1 cellular context compared by ENCODE assay signal in the genomic region with DNA sequence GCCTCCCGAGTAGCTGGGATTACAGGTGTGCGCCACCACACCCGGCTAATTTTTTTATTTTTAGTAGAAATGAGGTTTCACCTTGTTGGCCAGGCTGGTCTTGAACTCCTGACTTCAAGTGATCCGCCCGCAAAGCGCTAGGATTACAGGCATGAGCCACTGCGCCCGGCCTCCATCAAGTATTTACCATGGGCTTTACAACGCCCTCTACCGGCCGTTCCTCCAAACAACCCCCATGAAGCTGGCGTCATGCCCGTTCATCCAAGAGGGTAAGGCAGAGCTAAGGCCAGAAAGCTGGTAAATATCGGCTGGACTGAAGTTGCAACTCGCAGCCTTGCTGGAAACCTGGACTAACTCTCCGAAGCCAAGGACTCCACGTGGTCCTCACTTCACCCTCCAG.
TF ChIP-seq lines count a peak whose summit lies in the region.

No MANE protein-coding gene starts in this region.

TF ChIP-seq in HepG2, 621 proteins besides CTCF, POLR2A, EP300 and RAD21:
- TF ChIP-seq TEF (CRISPR knock-in tag; IDR thresholded peaks at IDR 0.05) = no peak
- TF ChIP-seq MIER2 (CRISPR knock-in tag; IDR thresholded peaks at IDR 0.05) = no peak
- TF ChIP-seq FIP1L1 (IDR thresholded peaks at IDR 0.05; ENCODE audit: borderline replicate concordance, insufficient read depth, low read depth, low read length) = no peak
- TF ChIP-seq ZBTB7B (CRISPR knock-in tag; IDR thresholded peaks at IDR 0.05) = no peak
- no peak for TF ChIP-seq ZBTB3 (CRISPR knock-in tag; IDR thresholded peaks at IDR 0.05; ENCODE audit: borderline replicate concordance, low read depth)
- TF ChIP-seq ZNF121 (CRISPR knock-in tag; IDR thresholded peaks at IDR 0.05) = no peak
- TF ChIP-seq ATF7 (IDR thresholded peaks at IDR 0.05) = no peak
- TF ChIP-seq ATF7 (CRISPR knock-in tag; IDR thresholded peaks at IDR 0.05) = no peak
- peak; percentile 31 for TF ChIP-seq STAG1 (CRISPR knock-in tag; IDR thresholded peaks at IDR 0.05)
- TF ChIP-seq SAP130 (CRISPR knock-in tag; IDR thresholded peaks at IDR 0.05; ENCODE audit: low read depth) = no peak
- no peak for TF ChIP-seq TAF15 (IDR thresholded peaks at IDR 0.05; ENCODE audit: low read depth, low read length, poor library complexity, severe bottlenecking)
- TF ChIP-seq, protein P1, sequence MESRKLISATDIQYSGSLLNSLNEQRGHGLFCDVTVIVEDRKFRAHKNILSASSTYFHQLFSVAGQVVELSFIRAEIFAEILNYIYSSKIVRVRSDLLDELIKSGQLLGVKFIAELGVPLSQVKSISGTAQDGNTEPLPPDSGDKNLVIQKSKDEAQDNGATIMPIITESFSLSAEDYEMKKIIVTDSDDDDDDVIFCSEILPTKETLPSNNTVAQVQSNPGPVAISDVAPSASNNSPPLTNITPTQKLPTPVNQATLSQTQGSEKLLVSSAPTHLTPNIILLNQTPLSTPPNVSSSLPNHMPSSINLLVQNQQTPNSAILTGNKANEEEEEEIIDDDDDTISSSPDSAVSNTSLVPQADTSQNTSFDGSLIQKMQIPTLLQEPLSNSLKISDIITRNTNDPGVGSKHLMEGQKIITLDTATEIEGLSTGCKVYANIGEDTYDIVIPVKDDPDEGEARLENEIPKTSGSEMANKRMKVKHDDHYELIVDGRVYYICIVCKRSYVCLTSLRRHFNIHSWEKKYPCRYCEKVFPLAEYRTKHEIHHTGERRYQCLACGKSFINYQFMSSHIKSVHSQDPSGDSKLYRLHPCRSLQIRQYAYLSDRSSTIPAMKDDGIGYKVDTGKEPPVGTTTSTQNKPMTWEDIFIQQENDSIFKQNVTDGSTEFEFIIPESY (CRISPR knock-in tag; IDR thresholded peaks at IDR 0.05) = peak; percentile 85
- TF ChIP-seq, protein P2, sequence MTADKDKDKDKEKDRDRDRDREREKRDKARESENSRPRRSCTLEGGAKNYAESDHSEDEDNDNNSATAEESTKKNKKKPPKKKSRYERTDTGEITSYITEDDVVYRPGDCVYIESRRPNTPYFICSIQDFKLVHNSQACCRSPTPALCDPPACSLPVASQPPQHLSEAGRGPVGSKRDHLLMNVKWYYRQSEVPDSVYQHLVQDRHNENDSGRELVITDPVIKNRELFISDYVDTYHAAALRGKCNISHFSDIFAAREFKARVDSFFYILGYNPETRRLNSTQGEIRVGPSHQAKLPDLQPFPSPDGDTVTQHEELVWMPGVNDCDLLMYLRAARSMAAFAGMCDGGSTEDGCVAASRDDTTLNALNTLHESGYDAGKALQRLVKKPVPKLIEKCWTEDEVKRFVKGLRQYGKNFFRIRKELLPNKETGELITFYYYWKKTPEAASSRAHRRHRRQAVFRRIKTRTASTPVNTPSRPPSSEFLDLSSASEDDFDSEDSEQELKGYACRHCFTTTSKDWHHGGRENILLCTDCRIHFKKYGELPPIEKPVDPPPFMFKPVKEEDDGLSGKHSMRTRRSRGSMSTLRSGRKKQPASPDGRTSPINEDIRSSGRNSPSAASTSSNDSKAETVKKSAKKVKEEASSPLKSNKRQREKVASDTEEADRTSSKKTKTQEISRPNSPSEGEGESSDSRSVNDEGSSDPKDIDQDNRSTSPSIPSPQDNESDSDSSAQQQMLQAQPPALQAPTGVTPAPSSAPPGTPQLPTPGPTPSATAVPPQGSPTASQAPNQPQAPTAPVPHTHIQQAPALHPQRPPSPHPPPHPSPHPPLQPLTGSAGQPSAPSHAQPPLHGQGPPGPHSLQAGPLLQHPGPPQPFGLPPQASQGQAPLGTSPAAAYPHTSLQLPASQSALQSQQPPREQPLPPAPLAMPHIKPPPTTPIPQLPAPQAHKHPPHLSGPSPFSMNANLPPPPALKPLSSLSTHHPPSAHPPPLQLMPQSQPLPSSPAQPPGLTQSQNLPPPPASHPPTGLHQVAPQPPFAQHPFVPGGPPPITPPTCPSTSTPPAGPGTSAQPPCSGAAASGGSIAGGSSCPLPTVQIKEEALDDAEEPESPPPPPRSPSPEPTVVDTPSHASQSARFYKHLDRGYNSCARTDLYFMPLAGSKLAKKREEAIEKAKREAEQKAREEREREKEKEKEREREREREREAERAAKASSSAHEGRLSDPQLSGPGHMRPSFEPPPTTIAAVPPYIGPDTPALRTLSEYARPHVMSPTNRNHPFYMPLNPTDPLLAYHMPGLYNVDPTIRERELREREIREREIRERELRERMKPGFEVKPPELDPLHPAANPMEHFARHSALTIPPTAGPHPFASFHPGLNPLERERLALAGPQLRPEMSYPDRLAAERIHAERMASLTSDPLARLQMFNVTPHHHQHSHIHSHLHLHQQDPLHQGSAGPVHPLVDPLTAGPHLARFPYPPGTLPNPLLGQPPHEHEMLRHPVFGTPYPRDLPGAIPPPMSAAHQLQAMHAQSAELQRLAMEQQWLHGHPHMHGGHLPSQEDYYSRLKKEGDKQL (CRISPR knock-in tag; IDR thresholded peaks at IDR 0.05; ENCODE audit: low read depth) = no peak
- TF ChIP-seq CREB1 (IDR thresholded peaks at IDR 0.05) = no peak
- TF ChIP-seq CREB1 (CRISPR knock-in tag; IDR thresholded peaks at IDR 0.05) = no peak
- TF ChIP-seq KDM1A (CRISPR knock-in tag; IDR thresholded peaks at IDR 0.05) = no peak
- no peak for TF ChIP-seq EED (CRISPR knock-in tag; IDR thresholded peaks at IDR 0.05)
- 0 out of 2 replicates have a peak, but pooled peaks have one; percentile 21 for TF ChIP-seq SP2 (CRISPR knock-in tag; IDR thresholded peaks at IDR 0.05)
- no peak for TF ChIP-seq RFXAP (CRISPR knock-in tag; IDR thresholded peaks at IDR 0.05; ENCODE audit: borderline replicate concordance)
- no peak for TF ChIP-seq GATAD1 (CRISPR knock-in tag; IDR thresholded peaks at IDR 0.05)
- no peak for TF ChIP-seq ZFAT (CRISPR knock-in tag; conservative IDR thresholded peaks at IDR 0.05)
- TF ChIP-seq SNAPC2 (CRISPR knock-in tag; IDR thresholded peaks at IDR 0.05) = no peak
